19 cellular contexts compared by ENCODE assay signal in genomic region chr19:46995492-46995891, GRCh38. TPM values are rescaled to one million over a fixed set of nuclear protein-coding genes. Genes with fewer than 3 reads are reported as not detected.
DNase-seq lines count a peak whose midpoint lies in the region; ATAC-seq, FAIRE-seq and TF ChIP-seq lines count a peak whose summit lies in the region.
"Had no signal": no experiment of that assay in that cellular context is flagged by ENCODE, and none has a peak within 500 bp of the region (broad histone marks: within the 10 kb centered on the region; RNA-seq: fewer than 3 reads in every experiment).

No MANE protein-coding gene starts in this region.

- no peaks in the 10 kb centered on the region for H3K9me3 ChIP-seq in HEK293 (ENCODE audit: control insufficient read depth, insufficient read depth, low read depth, low read length)
- no peaks in the 10 kb centered on the region for H3K9me3 ChIP-seq in K562 (replicated peaks; ENCODE audit: control insufficient read depth, insufficient read depth, low read depth, low read length)
- peaks cover 0 to 1% of the 10 kb centered on the region in 2 donors for H3K9me3 ChIP-seq in neuronal stem cell (replicated peaks in 1 of 2; ENCODE audit: control insufficient read depth in 2 of 2, insufficient read depth in 1 of 2, low read depth in 1 of 2, low read length in 2 of 2)

- POLR2A ChIA-PET in HEK293 (lab: Yijun Ruan, JAX) (interaction anchor here (0.5 kb wide), 1 partner anchor 128 kb away, joined by 3 read pairs; no protein-coding TSS in a partner anchor), K562 (lab: Yijun Ruan, JAX) (no interaction called here)

- peak overlapping the region in 1 of 2 experiments; percentile 57; a peak in 1 of 4 replicates for H3K9ac ChIP-seq in K562 (ENCODE audit: insufficient read depth in 1 of 2, low read depth in 2 of 2, low read length in 2 of 2)
- H3K9ac ChIP-seq in neuronal stem cell (ENCODE audit: low read depth, low read length, poor library complexity): no peak overlapping the region

- no peak overlapping the region for H2BK12ac ChIP-seq in neuronal stem cell (ENCODE audit: low read length)

- H3K36me3 ChIP-seq in HEK293 (ENCODE audit: control insufficient read depth in 2 of 2, insufficient read depth in 1 of 2, low read length in 2 of 2) (peaks cover 0 to 63% of the 10 kb centered on the region in 2 experiments; a peak in 1 of 3 replicates), K562 (ENCODE audit: control insufficient read depth, insufficient read depth, low read length) (peaks cover 59% of the 10 kb centered on the region; the same call in 2 of the 3 replicates), neuronal stem cell (replicated peaks in 1 of 2; ENCODE audit: control insufficient read depth in 2 of 2, insufficient read depth in 2 of 2, low read length in 2 of 2) (peaks cover 62 to 91% of the 10 kb centered on the region in 2 donors)

- no peak for TF ChIP-seq RAD21 in K562 (CRISPR knock-in tag; conservative IDR thresholded peaks at IDR 0.05 in 1 of 2, IDR thresholded peaks at IDR 0.05 in 1 of 2)

- H2AK5ac ChIP-seq in neuronal stem cell (ENCODE audit: low read depth, low read length): peak overlapping the region; percentile 53

- no peak overlapping the region for H3K27ac ChIP-seq in HEK293 (ENCODE audit: extremely low read depth, low read depth, low read length)
- H3K27ac ChIP-seq in K562 (ENCODE audit: extremely low read depth, low read depth, low read length): no peak overlapping the region
- no peak overlapping the region for H3K27ac ChIP-seq in neuronal stem cell (replicated peaks; ENCODE audit: low read length)

- no peak overlapping the region for H3K18ac ChIP-seq in neuronal stem cell (ENCODE audit: low read length)

- H4K8ac ChIP-seq in neuronal stem cell (ENCODE audit: low read depth, low read length): no peak overlapping the region

- H2BK5ac ChIP-seq in neuronal stem cell (ENCODE audit: low read length): peak overlapping the region; percentile 11

- WGBS in K562 (ENCODE audit: insufficient coverage, low coverage, missing lambda C conversion rate): 76% methylated on average over 7 of the region's 7 CpGs
- WGBS in neuronal stem cell (ENCODE audit: extremely low coverage in 2 of 2, insufficient read length in 2 of 2, insufficient replicate concordance in 1 of 2), 2 donors: no CpG with 5 or more reads among the region's 7 CpGs

- no peak for ATAC-seq in K562
- ATAC-seq in GM19035 (IDR thresholded peaks at IDR 0.05; ENCODE audit: unreplicated experiment): no peak

- H3K4me1 ChIP-seq in HEK293 (ENCODE audit: control insufficient read depth, insufficient read depth, low read length) (no peaks in the 10 kb centered on the region), K562 (replicated peaks in 1 of 2; ENCODE audit: control insufficient read depth in 2 of 2, insufficient read depth in 2 of 2, low read length in 2 of 2) (peaks cover 8 to 21% of the 10 kb centered on the region in 2 experiments; a peak in 4 of 5 replicates), neuronal stem cell (ENCODE audit: control insufficient read depth in 2 of 2, insufficient read depth in 1 of 2, low read depth in 1 of 2, low read length in 2 of 2) (peaks cover 11 to 15% of the 10 kb centered on the region in 2 donors)

- H3K79me2 ChIP-seq in K562 (ENCODE audit: control insufficient read depth, insufficient read depth, low read length): no peaks in the 10 kb centered on the region; the same call in 2 of the 3 replicates

- no peaks in the 10 kb centered on the region for H3K9me1 ChIP-seq in K562 (ENCODE audit: control insufficient read depth, insufficient read depth, low read length)

- DNase-seq in NCI-H82 (lab: John Stamatoyannopoulos, UW) (peak; percentile 41), NCI-H82 treated with DMSO at 0.1 percent for 48 hours (lab: John Stamatoyannopoulos, UW; ENCODE audit: unreplicated experiment) (no peak), K562 (ENCODE audit: extremely low read depth in 1 of 4, low spot score in 3 of 4) (no peak), neuronal stem cell (ENCODE audit: low spot score) (no peak), NCI-H2081 (lab: John Stamatoyannopoulos, UW) (no peak)
- DNase-seq: C1 segment of cervical spinal cord; Calu3; CD4-positive, alpha-beta T cell; DMS 273 treated with DMSO at 0.1 percent for 48 hours; DMS79 treated with DMSO at 0.1 percent for 48 hours; EL; GOT3; H9 had no signal

- H2BK120ac ChIP-seq in neuronal stem cell (ENCODE audit: low read depth, low read length): no peak overlapping the region

- H3K4me3 ChIP-seq in HEK293 (ENCODE audit: low read depth, low read length) (no peak overlapping the region), K562 (no peak overlapping the region), neuronal stem cell (ENCODE audit: low read length in 2 of 2) (peak overlapping the region in 1 of 2 donors; percentile 4)

- TF ChIP-seq CTCF in HEK293 (tag by site-specific recombination; IDR thresholded peaks at IDR 0.05) (no peak), K562 (IDR thresholded peaks at IDR 0.05 in 2 of 3, conservative IDR thresholded peaks at IDR 0.05 in 1 of 3; ENCODE audit: insufficient read depth in 2 of 3, low read depth in 1 of 3, low read length in 3 of 3) (no peak)

- H3K4me2 ChIP-seq in K562 (ENCODE audit: insufficient read depth, low read length) (no peak overlapping the region), neuronal stem cell (ENCODE audit: insufficient read depth, low read length, poor library complexity, severe bottlenecking) (no peak overlapping the region)

- in situ Hi-C loops in K562 (cut with MboI): loop anchor here (10.0 kb wide), 1 partner anchor 241 kb away; no protein-coding TSS in a partner anchor

- FAIRE-seq in K562 (lab: Jason Lieb, UNC): no peak
- FAIRE-seq: A204.1, G401.6, GM12891 had no signal

- intact Hi-C loops in K562 (cut with micrococcal nuclease): no loop called here

- H3K79me1 ChIP-seq in neuronal stem cell (ENCODE audit: low read depth, low read length): peaks cover 8% of the 10 kb centered on the region

- no peak for TF ChIP-seq POLR2A in K562 (conservative IDR thresholded peaks at IDR 0.05)

- CTCF ChIA-PET in HEK293 (lab: Yijun Ruan, JAX) (interaction anchor here (1.5 to 5.6 kb wide), 2 partner anchors 18 to 138 kb away, joined by 7 to 65 read pairs; no protein-coding TSS in a partner anchor), K562 (lab: Yijun Ruan, JAX; ENCODE audit: low intra/inter-chr PET ratio) (no interaction called here)

- no peak for TF ChIP-seq EP300 in K562 (IDR thresholded peaks at IDR 0.05; ENCODE audit: low read length)

- no TSS peak for BruUV-seq in K562 (replicated peaks; lab: Mats Ljungman, UMichigan)

- no peak overlapping the region for H4K91ac ChIP-seq in neuronal stem cell (ENCODE audit: low read depth, low read length, poor library complexity)

- no peak overlapping the region for H3K14ac ChIP-seq in neuronal stem cell (ENCODE audit: low read length)

- no peaks in the 10 kb centered on the region for H4K20me1 ChIP-seq in K562 (replicated peaks; ENCODE audit: control insufficient read depth, insufficient read depth, low read length)

- H3K4ac ChIP-seq in neuronal stem cell (ENCODE audit: low read length): no peak overlapping the region

- no peaks in the 10 kb centered on the region for H3K27me3 ChIP-seq in K562 (ENCODE audit: control insufficient read depth in 2 of 2, insufficient read depth in 2 of 2, low read length in 2 of 2)
- no peaks in the 10 kb centered on the region for H3K27me3 ChIP-seq in neuronal stem cell (ENCODE audit: control insufficient read depth in 3 of 3, insufficient read depth in 3 of 3, low read depth in 1 of 3, low read length in 3 of 3)

- no peak overlapping the region for H2AFZ ChIP-seq in K562 (ENCODE audit: low read depth, low read length)
- no peak overlapping the region for H2AFZ ChIP-seq in neuronal stem cell (ENCODE audit: low read length)

- H2BK15ac ChIP-seq in neuronal stem cell (ENCODE audit: low read length): no peak overlapping the region

- H3K23ac ChIP-seq in neuronal stem cell (ENCODE audit: low read depth, low read length, poor library complexity): no peak overlapping the region

RNA-seq across cellular contexts. Expression of gene NPAS1, which starts 24.1 kb away (rescaled TPM):
- 1.2 and 8.1 TPM in 2 replicates for total RNA-seq in K562 (2011; cell fraction: chromatin; rRNA removed; ENCODE audit: low replicate concordance)
- total RNA-seq in K562 (2011; cell fraction: nucleolus; rRNA removed): 4.9 and 6.5 TPM in 2 replicates
- total RNA-seq in K562 (2011; cell fraction: nucleoplasm; rRNA removed): 2.3 and 3.4 TPM in 2 replicates
- total RNA-seq in K562 (2014; rRNA removed): 1.2 and 2.0 TPM in 2 replicates
- 0.13 and 0.58 TPM in 2 replicates for total RNA-seq in K562 (2014; rRNA removed; fragmentation: Illumina TruSeq; extraction: Trizol)
- total RNA-seq in K562 (2015; rRNA removed; fragmentation: Illumina TruSeq; extraction: Trizol): 2.5 and 2.9 TPM in 2 replicates
- total RNA-seq in K562 (2021): 5.2 and 5.3 TPM in 2 replicates
- 1.6 and 2.4 TPM in 2 replicates for polyA plus RNA-seq in K562 (2011; rRNA removed)
- polyA plus RNA-seq in K562 (2011; cell fraction: cytosol; rRNA removed): 3.2 and 9.4 TPM in 2 replicates
- 6.0 and 12.1 TPM in 2 replicates for polyA plus RNA-seq in K562 (2011; cell fraction: nucleus; rRNA removed)
- polyA plus RNA-seq in K562 (2012): 6.3 and 16.7 TPM in 2 replicates
- polyA plus RNA-seq in K562 (2014; fragmentation: Illumina TruSeq; extraction: Trizol): 1.2 and 3.2 TPM in 2 replicates
- polyA plus RNA-seq in K562 (2014; fragmentation: Nextera tagmentation; extraction: Ambion mirVana): not detected
- polyA plus RNA-seq in K562 (2014; rRNA removed): 3.0 and 4.6 TPM in 2 replicates
- 0.39 and 0.77 TPM in 2 replicates for polyA minus RNA-seq in K562 (2011; rRNA and poly(A)+ RNA removed)
- 2.5 and 3.5 TPM in 2 replicates for polyA minus RNA-seq in K562 (2011; cell fraction: cytosol; rRNA and poly(A)+ RNA removed)
- polyA minus RNA-seq in K562 (2011; cell fraction: nucleus; rRNA and poly(A)+ RNA removed): 2.0 and 2.9 TPM in 2 replicates
- 4.9 TPM for polyA plus RNA-seq in neuronal stem cell (2013, experiment 1 of 2)
- polyA plus RNA-seq in neuronal stem cell (2013, experiment 2 of 2): 4.7 TPM
- total RNA-seq: HT-29 had no signal

RNA-seq across cellular contexts. Expression of gene TMEM160, which starts 52.9 kb away (rescaled TPM):
- total RNA-seq in K562 (2011; cell fraction: chromatin; rRNA removed; ENCODE audit: low replicate concordance): 1.5 and 6.1 TPM in 2 replicates
- 30.7 and 31.5 TPM in 2 replicates for total RNA-seq in K562 (2011; cell fraction: nucleolus; rRNA removed)
- 10.5 and 11.2 TPM in 2 replicates for total RNA-seq in K562 (2011; cell fraction: nucleoplasm; rRNA removed)
- 95.2 and 166 TPM in 2 replicates for total RNA-seq in K562 (2014; rRNA removed)
- total RNA-seq in K562 (2014; rRNA removed; fragmentation: Illumina TruSeq; extraction: Trizol): 0.64 and 2.4 TPM in 2 replicates
- total RNA-seq in K562 (2015; rRNA removed; fragmentation: Illumina TruSeq; extraction: Trizol): 2.4 and 4.4 TPM in 2 replicates
- 77.6 and 79.5 TPM in 2 replicates for total RNA-seq in K562 (2021)
- 8.7 and 14.0 TPM in 2 replicates for polyA plus RNA-seq in K562 (2011; rRNA removed)
- 44.0 and 160 TPM in 2 replicates for polyA plus RNA-seq in K562 (2011; cell fraction: cytosol; rRNA removed)
- 12.9 and 22.9 TPM in 2 replicates for polyA plus RNA-seq in K562 (2011; cell fraction: nucleus; rRNA removed)
- 30.2 and 35.3 TPM in 2 replicates for polyA plus RNA-seq in K562 (2012)
- polyA plus RNA-seq in K562 (2014; fragmentation: Illumina TruSeq; extraction: Trizol): 1.4 TPM in 1 of 2 replicates, not detected in the other
- polyA plus RNA-seq in K562 (2014; fragmentation: Nextera tagmentation; extraction: Ambion mirVana): under 1 TPM; 0.10 to 0.25 TPM
- polyA plus RNA-seq in K562 (2014; rRNA removed): 85.9 and 90.7 TPM in 2 replicates
- polyA minus RNA-seq in K562 (2011; rRNA and poly(A)+ RNA removed): 0.69 and 0.74 TPM in 2 replicates
- 9.9 and 19.5 TPM in 2 replicates for polyA minus RNA-seq in K562 (2011; cell fraction: cytosol; rRNA and poly(A)+ RNA removed)
- polyA minus RNA-seq in K562 (2011; cell fraction: nucleus; rRNA and poly(A)+ RNA removed): 7.0 and 7.9 TPM in 2 replicates
- 49.2 TPM for polyA plus RNA-seq in neuronal stem cell (2013, experiment 1 of 2)
- polyA plus RNA-seq in neuronal stem cell (2013, experiment 2 of 2): 45.0 TPM
